In genomic region chr6:71983131-71983530, GRCh38 we compare ENCODE assay signal across 33 cellular contexts.
"Had no signal": no experiment of that assay in that cellular context is flagged by ENCODE, and none has a peak within 500 bp of the region (broad histone marks: within the 10 kb centered on the region; RNA-seq: fewer than 3 reads in every experiment).

No MANE protein-coding gene starts in this region.

- H3K9me3 ChIP-seq: gastrocnemius medialis, psoas muscle, sigmoid colon, stomach, thyroid gland, upper lobe of right lung had no signal

- H3K9me3 Mint-ChIP-seq: activated CD4-positive, alpha-beta memory T cell treated with anti-CD3 and anti-CD28 coated beads, Interleukin-2, amount 10 ng/mL, durations not matched to agents 7 days and 5 days; activated CD4-positive, alpha-beta T cell treated with anti-CD3 and anti-CD28 coated beads, Interleukin-2, amount 10 ng/mL, durations not matched to agents 24 days and 14 days; neural progenitor cell; T-helper 2 cell treated with Interferon-gamma antibody and Interleukin-4, amounts not matched to agents 5 μg/mL and 100 μg/mL, for 36 hours had no signal

- H3K27ac Mint-ChIP-seq: activated CD4-positive, alpha-beta memory T cell treated with anti-CD3 and anti-CD28 coated beads, Interleukin-2, amount 10 ng/mL, durations not matched to agents 7 days and 5 days; activated CD4-positive, alpha-beta T cell treated with anti-CD3 and anti-CD28 coated beads, Interleukin-2, amount 10 ng/mL, durations not matched to agents 24 days and 14 days; activated T-helper 17 cell treated with anti-CD3 and anti-CD28 coated beads, Interleukin-2, amount 50 U/mL, for 72 hours; effector memory CD8-positive, alpha-beta T cell; memory B cell; naive thymus-derived CD8-positive, alpha-beta T cell; neural progenitor cell; stimulated activated naive B cell treated with anti-CD40 and anti-IgM and Interleukin-4, amounts not matched to agents 10 μg/mL and 1 μg/mL and 100 μg/mL, for 72 hours; T-helper 2 cell treated with Interferon-gamma antibody and Interleukin-4, amounts not matched to agents 5 μg/mL and 100 μg/mL, for 36 hours had no signal

- H3K4me3 Mint-ChIP-seq: activated CD4-positive, alpha-beta memory T cell treated with anti-CD3 and anti-CD28 coated beads, Interleukin-2, amount 10 ng/mL, durations not matched to agents 7 days and 5 days; activated CD4-positive, alpha-beta T cell treated with anti-CD3 and anti-CD28 coated beads, Interleukin-2, amount 10 ng/mL, durations not matched to agents 24 days and 14 days; activated T-cell treated with anti-CD3 and anti-CD28 coated beads, Interleukin-2, amount 50 U/mL, for 4 hours; activated T-helper 17 cell treated with anti-CD3 and anti-CD28 coated beads, Interleukin-2, amount 50 U/mL, for 72 hours; effector memory CD8-positive, alpha-beta T cell; memory B cell; naive thymus-derived CD8-positive, alpha-beta T cell; neural progenitor cell; stimulated activated naive B cell treated with anti-CD40 and anti-IgM and Interleukin-4, amounts not matched to agents 10 μg/mL and 1 μg/mL and 100 μg/mL, for 72 hours; T-helper 2 cell treated with Interferon-gamma antibody and Interleukin-4, amounts not matched to agents 5 μg/mL and 100 μg/mL, for 36 hours had no signal

- H3K27me3 Mint-ChIP-seq: activated CD4-positive, alpha-beta memory T cell treated with anti-CD3 and anti-CD28 coated beads, Interleukin-2, amount 10 ng/mL, durations not matched to agents 7 days and 5 days; activated CD4-positive, alpha-beta T cell treated with anti-CD3 and anti-CD28 coated beads, Interleukin-2, amount 10 ng/mL, durations not matched to agents 24 days and 14 days; activated T-helper 17 cell treated with anti-CD3 and anti-CD28 coated beads, Interleukin-2, amount 50 U/mL, for 72 hours; effector memory CD8-positive, alpha-beta T cell; naive thymus-derived CD8-positive, alpha-beta T cell; stimulated activated naive B cell treated with anti-CD40 and anti-IgM and Interleukin-4, amounts not matched to agents 10 μg/mL and 1 μg/mL and 100 μg/mL, for 72 hours had no signal

- H3K4me1 ChIP-seq: gastrocnemius medialis, neural progenitor cell, parathyroid adenoma, psoas muscle, sigmoid colon, stomach, thyroid gland, upper lobe of right lung had no signal

- H3K36me3 ChIP-seq: brain microvascular endothelial cell, gastrocnemius medialis, neural progenitor cell, sigmoid colon, stomach, thyroid gland, upper lobe of right lung, WERI-Rb-1 had no signal

- H3K4me1 Mint-ChIP-seq: activated CD4-positive, alpha-beta memory T cell treated with anti-CD3 and anti-CD28 coated beads, Interleukin-2, amount 10 ng/mL, durations not matched to agents 7 days and 5 days; activated CD4-positive, alpha-beta T cell treated with anti-CD3 and anti-CD28 coated beads, Interleukin-2, amount 10 ng/mL, durations not matched to agents 24 days and 14 days; activated T-helper 17 cell treated with anti-CD3 and anti-CD28 coated beads, Interleukin-2, amount 50 U/mL, for 72 hours; memory B cell; naive thymus-derived CD8-positive, alpha-beta T cell; neural progenitor cell; stimulated activated naive B cell treated with anti-CD40 and anti-IgM and Interleukin-4, amounts not matched to agents 10 μg/mL and 1 μg/mL and 100 μg/mL, for 72 hours had no signal

- H2AFZ ChIP-seq: neural progenitor cell, parathyroid adenoma had no signal

- H3K36me3 Mint-ChIP-seq: memory B cell; naive thymus-derived CD8-positive, alpha-beta T cell; neural progenitor cell; stimulated activated naive B cell treated with anti-CD40 and anti-IgM and Interleukin-4, amounts not matched to agents 10 μg/mL and 1 μg/mL and 100 μg/mL, for 72 hours had no signal

- ATAC-seq: activated CD4-positive, CD25-positive, alpha-beta regulatory T cell treated with anti-CD3 and anti-CD28 coated beads, Interleukin-2, amount 50 U/mL, for 24 hours; activated T-cell treated with anti-CD3 and anti-CD28 coated beads, Interleukin-2, amount 50 U/mL, for 4 hours; activated T-helper 17 cell treated with anti-CD3 and anti-CD28 coated beads, Interleukin-2, amount 50 U/mL, for 72 hours; effector memory CD8-positive, alpha-beta T cell; gastrocnemius medialis; left colon; naive thymus-derived CD8-positive, alpha-beta T cell; psoas muscle; upper lobe of right lung had no signal

- H3K9ac ChIP-seq: neural progenitor cell, parathyroid adenoma had no signal

- H3K79me2 ChIP-seq: parathyroid adenoma had no signal

- H3K27ac ChIP-seq: brain microvascular endothelial cell, coronary artery, dorsolateral prefrontal cortex, gastrocnemius medialis, neural progenitor cell, parathyroid adenoma, psoas muscle, sigmoid colon, stomach, thyroid gland, upper lobe of right lung, WERI-Rb-1 had no signal

- H3K27me3 ChIP-seq: brain microvascular endothelial cell, dorsolateral prefrontal cortex, gastrocnemius medialis, neural progenitor cell, sigmoid colon, stomach, thyroid gland, upper lobe of right lung had no signal

- H3K4me2 ChIP-seq: neural progenitor cell had no signal

- H3K4me3 ChIP-seq: coronary artery, dorsolateral prefrontal cortex, gastrocnemius medialis, neural progenitor cell, psoas muscle, sigmoid colon, stomach, thyroid gland, upper lobe of right lung had no signal

- DNase-seq: activated CD4-positive, alpha-beta memory T cell treated with anti-CD3 and anti-CD28 coated beads, Interleukin-2, amount 10 ng/mL, durations not matched to agents 7 days and 5 days; activated CD4-positive, alpha-beta T cell treated with anti-CD3 and anti-CD28 coated beads, Interleukin-2, amount 10 ng/mL, durations not matched to agents 24 days and 14 days; activated gamma-delta T cell treated with Interleukin-2 at 50 U/mL for 16 hours; activated naive CD4-positive, alpha-beta T cell treated with anti-CD3 and anti-CD28 coated beads, Interleukin-2, amount 50 U/mL, for 16 hours; activated T-cell treated with anti-CD3 and anti-CD28 coated beads, Interleukin-2, amount 50 U/mL, for 4 hours; amniotic stem cell; brain microvascular endothelial cell; dorsolateral prefrontal cortex; effector memory CD8-positive, alpha-beta T cell; erythroblast; gastrocnemius medialis; head of caudate nucleus; hippocampal formation; left colon; naive thymus-derived CD8-positive, alpha-beta T cell; occipital lobe; psoas muscle; sigmoid colon; small intestine; stimulated activated CD4-positive, alpha-beta T cell treated with anti-CD3 and anti-CD28 coated beads, Interleukin-1b, Interleukin-23, amount 100 ng/mL, for 48 hours; stimulated activated CD4-positive, alpha-beta T cell treated with anti-CD3 and anti-CD28 coated beads, Interleukin-4, amount 100 ng/mL, for 4 hours; stimulated activated naive B cell treated with anti-CD40 and anti-IgM and Interleukin-4, amounts not matched to agents 10 μg/mL and 1 μg/mL and 100 μg/mL, for 72 hours; stomach; thyroid gland; upper lobe of right lung; WERI-Rb-1 had no signal
